Comparison of ENCODE assay signal across 21 cellular contexts in genomic region chr15:59561547-59561946, GRCh38. TPM values are rescaled to one million over a fixed set of nuclear protein-coding genes. Genes with fewer than 3 reads are reported as not detected.
"Had no signal": no experiment of that assay in that cellular context is flagged by ENCODE, and none has a peak within 500 bp of the region (broad histone marks: within the 10 kb centered on the region; RNA-seq: fewer than 3 reads in every experiment).

No MANE protein-coding gene starts in this region.

- H3K4me3 ChIP-seq: MG63, SJSA1, SK-N-MC had no signal

- H3K27ac ChIP-seq: SJSA1, SK-N-MC had no signal

- FAIRE-seq: RCC 7860 had no signal

- H3K36me3 ChIP-seq: MG63, SJSA1 had no signal

- H3K4me1 ChIP-seq: SJSA1 had no signal

- DNase-seq: Karpas-422, KG1, MG63, NCI-H1092 treated with DMSO at 0.1 percent for 48 hours, NCI-H1436, NCI-H187, NCI-H2029, NCI-H2081 treated with DMSO at 0.1 percent for 48 hours, NCI-H2171, NCI-H226, NCI-H446, NCI-H510A, NCI-H524 treated with DMSO at 0.1 percent for 48 hours, NCI-H69, NCI-H774, Right ventricle myocardium superior, RPMI8226, SIG-M5 had no signal

- H3K27me3 ChIP-seq: MG63, SJSA1 had no signal

RNA-seq across cellular contexts. Expression of gene GCNT3, which starts 50.0 kb away (rescaled TPM):
- total RNA-seq: Right ventricle myocardium superior, SJSA1 had no signal
